Comparison of ENCODE assay signal across 28 cellular contexts in genomic region chr6:161368514-161368913, GRCh38.
"Had no signal": no experiment of that assay in that cellular context is flagged by ENCODE, and none has a peak within 500 bp of the region (broad histone marks: within the 10 kb centered on the region; RNA-seq: fewer than 3 reads in every experiment).

No MANE protein-coding gene starts in this region.

- H3K9ac ChIP-seq: parathyroid adenoma had no signal

- H3K4me1 ChIP-seq: body of pancreas, colonic mucosa, gastrocnemius medialis, parathyroid adenoma had no signal

- H2AFZ ChIP-seq: parathyroid adenoma had no signal

- H3K4me3 ChIP-seq: body of pancreas, cardiac muscle cell, colonic mucosa, gastrocnemius medialis, tibial nerve had no signal

- ATAC-seq: activated CD4-positive, alpha-beta T cell treated with anti-CD3 and anti-CD28 coated beads for 36 hours; activated CD8-positive, alpha-beta memory T cell treated with anti-CD3 and anti-CD28 coated beads, Interleukin-2, amount 10 ng/mL, durations not matched to agents 7 days and 5 days; activated CD8-positive, alpha-beta T cell treated with anti-CD3 and anti-CD28 coated beads, Interleukin-2, amount 10 ng/mL, durations not matched to agents 7 days and 5 days; activated naive CD4-positive, alpha-beta T cell treated with anti-CD3 and anti-CD28 coated beads, Interleukin-2, amount 50 U/mL, for 72 hours; body of pancreas; gastrocnemius medialis; left cardiac atrium; left ventricle myocardium superior; right cardiac atrium had no signal

- H3K27me3 ChIP-seq: body of pancreas, cardiac muscle cell, colonic mucosa, dorsolateral prefrontal cortex, gastrocnemius medialis, tibial nerve had no signal

- H3K79me2 ChIP-seq: parathyroid adenoma had no signal

- H3K27me3 Mint-ChIP-seq: activated CD4-positive, alpha-beta T cell treated with anti-CD3 and anti-CD28 coated beads for 36 hours; activated CD8-positive, alpha-beta memory T cell treated with anti-CD3 and anti-CD28 coated beads, Interleukin-2, amount 10 ng/mL, durations not matched to agents 7 days and 5 days; naive B cell had no signal

- H3K4me3 Mint-ChIP-seq: activated CD4-positive, alpha-beta T cell treated with anti-CD3 and anti-CD28 coated beads for 36 hours; activated CD8-positive, alpha-beta memory T cell treated with anti-CD3 and anti-CD28 coated beads, Interleukin-2, amount 10 ng/mL, durations not matched to agents 7 days and 5 days; activated CD8-positive, alpha-beta T cell treated with anti-CD3 and anti-CD28 coated beads, Interleukin-2, amount 10 ng/mL, durations not matched to agents 7 days and 5 days; mesothelial cell of epicardium; naive B cell; nephron progenitor cell had no signal

- FAIRE-seq: islet of Langerhans had no signal

- H3K9me3 ChIP-seq: body of pancreas, colonic mucosa, gastrocnemius medialis had no signal

- H3K36me3 ChIP-seq: cardiac muscle cell, colonic mucosa, gastrocnemius medialis, tibial nerve had no signal

- H3K36me3 Mint-ChIP-seq: activated CD8-positive, alpha-beta memory T cell treated with anti-CD3 and anti-CD28 coated beads, Interleukin-2, amount 10 ng/mL, durations not matched to agents 7 days and 5 days had no signal

- H3K27ac Mint-ChIP-seq: activated CD4-positive, alpha-beta T cell treated with anti-CD3 and anti-CD28 coated beads for 36 hours; activated CD8-positive, alpha-beta memory T cell treated with anti-CD3 and anti-CD28 coated beads, Interleukin-2, amount 10 ng/mL, durations not matched to agents 7 days and 5 days; activated CD8-positive, alpha-beta T cell treated with anti-CD3 and anti-CD28 coated beads, Interleukin-2, amount 10 ng/mL, durations not matched to agents 7 days and 5 days; activated naive CD4-positive, alpha-beta T cell treated with anti-CD3 and anti-CD28 coated beads, Interleukin-2, amount 50 U/mL, for 72 hours; mesothelial cell of epicardium; nephron progenitor cell had no signal

- DNase-seq: activated CD4-positive, alpha-beta T cell treated with anti-CD3 and anti-CD28 coated beads for 36 hours; activated CD4-positive, CD25-positive, alpha-beta regulatory T cell; activated CD8-positive, alpha-beta memory T cell treated with anti-CD3 and anti-CD28 coated beads, Interleukin-2, amount 10 ng/mL, durations not matched to agents 7 days and 5 days; activated CD8-positive, alpha-beta T cell treated with anti-CD3 and anti-CD28 coated beads, Interleukin-2, amount 10 ng/mL, durations not matched to agents 7 days and 5 days; activated naive CD4-positive, alpha-beta T cell; activated T-cell treated with anti-CD3 and anti-CD28 coated beads, Interleukin-2, amount 50 U/mL, for 48 hours; anterior cingulate cortex; body of pancreas; cerebellar nuclear complex; colonic mucosa; dorsolateral prefrontal cortex; effector memory CD4-positive, alpha-beta T cell; erythroblast; gastrocnemius medialis; glutamatergic neuron; left cardiac atrium; left ventricle myocardium superior; naive B cell; nephron progenitor cell; nucleus accumbens; right cardiac atrium; stimulated activated naive CD4-positive, alpha-beta T cell had no signal

- H3K4me1 Mint-ChIP-seq: activated CD4-positive, alpha-beta T cell treated with anti-CD3 and anti-CD28 coated beads for 36 hours; activated CD8-positive, alpha-beta memory T cell treated with anti-CD3 and anti-CD28 coated beads, Interleukin-2, amount 10 ng/mL, durations not matched to agents 7 days and 5 days; mesothelial cell of epicardium; naive B cell; nephron progenitor cell had no signal

- H3K27ac ChIP-seq: body of pancreas, cardiac muscle cell, colonic mucosa, gastrocnemius medialis, parathyroid adenoma, tibial nerve had no signal
